ENCODE assay signal across 15 cellular contexts in genomic region chr1:222769181-222769580, GRCh38. TPM values are rescaled to one million over a fixed set of nuclear protein-coding genes. Genes with fewer than 3 reads are reported as not detected.
DNase-seq lines count a peak whose midpoint lies in the region; ATAC-seq and TF ChIP-seq lines count a peak whose summit lies in the region.
"Had no signal": no experiment of that assay in that cellular context is flagged by ENCODE, and none has a peak within 500 bp of the region (broad histone marks: within the 10 kb centered on the region; RNA-seq: fewer than 3 reads in every experiment).

No MANE protein-coding gene starts in this region.

- H2BK15ac ChIP-seq in mesenchymal stem cell (ENCODE audit: low read depth, poor library complexity, severe bottlenecking), result no peak overlapping the region

- no peak for ATAC-seq in GM18873 (IDR thresholded peaks at IDR 0.05; ENCODE audit: low FRiP score, unreplicated experiment)
- no peak for ATAC-seq in GM21576 (IDR thresholded peaks at IDR 0.05; ENCODE audit: unreplicated experiment)
- ATAC-seq: activated CD4-positive, alpha-beta T cell treated with anti-CD3 and anti-CD28 coated beads for 36 hours; mucosa of descending colon had no signal

- H4K8ac ChIP-seq in mesenchymal stem cell (ENCODE audit: low read length), result no peak overlapping the region

- H2BK5ac ChIP-seq in mesenchymal stem cell (ENCODE audit: low read depth, low read length, poor library complexity, severe bottlenecking), result no peak overlapping the region

- no peak overlapping the region for H3K4me3 ChIP-seq in HFF-Myc (replicated peaks; ENCODE audit: low read depth, low read length)
- H3K4me3 ChIP-seq in mesenchymal stem cell (ENCODE audit: insufficient read depth in 1 of 2, low read depth in 1 of 2, low read length in 2 of 2), result no peak overlapping the region
- H3K4me3 ChIP-seq: esophagus squamous epithelium, mucosa of descending colon, prostate gland had no signal

- H3K4me2 ChIP-seq in mesenchymal stem cell (ENCODE audit: low read length, poor library complexity, severe bottlenecking), result peak overlapping the region; percentile 9

- no peak overlapping the region for H3K4ac ChIP-seq in mesenchymal stem cell (ENCODE audit: low read depth in 1 of 2, low read length in 2 of 2)

- H3K9me3 ChIP-seq in mesenchymal stem cell (ENCODE audit: control insufficient read depth, low read length), result peaks cover 8% of the 10 kb centered on the region
- H3K9me3 ChIP-seq: prostate gland had no signal

- H3K79me1 ChIP-seq in mesenchymal stem cell (replicated peaks; ENCODE audit: low read length, poor library complexity, severe bottlenecking), result no peaks in the 10 kb centered on the region

- no peaks in the 10 kb centered on the region for H3K27me3 ChIP-seq in mesenchymal stem cell (ENCODE audit: control insufficient read depth in 1 of 2, insufficient read depth in 1 of 2, low read length in 2 of 2)
- H3K27me3 ChIP-seq: esophagus squamous epithelium had no signal

- DNase-seq in DMS53 (lab: John Stamatoyannopoulos, UW) (peak; percentile 73), HFF-Myc (ENCODE audit: extremely low read depth, low read depth) (no peak), RKO (ENCODE audit: low spot score) (peak; percentile 20), mesenchymal stem cell (no peak), NCI-H2196 (lab: John Stamatoyannopoulos, UW; ENCODE audit: unreplicated experiment) (no peak)
- DNase-seq: activated CD4-positive, alpha-beta T cell treated with anti-CD3 and anti-CD28 coated beads for 36 hours; esophagus squamous epithelium; mucosa of descending colon; NCI-H1048; NCI-H446 treated with DMSO at 0.1 percent for 48 hours; stimulated activated CD4-positive, alpha-beta T cell treated with anti-CD3 and anti-CD28 coated beads, Interleukin-4, amount 100 ng/mL, for 4 hours had no signal

- no peaks in the 10 kb centered on the region for H3K4me1 ChIP-seq in mesenchymal stem cell (ENCODE audit: control insufficient read depth, insufficient read depth, low read depth, low read length)
- H3K4me1 ChIP-seq: Caco-2, prostate gland had no signal

- no peak overlapping the region for H2AK5ac ChIP-seq in mesenchymal stem cell (ENCODE audit: low read length, severe bottlenecking)

- H3K18ac ChIP-seq in mesenchymal stem cell (ENCODE audit: low read depth in 1 of 2, low read length in 2 of 2), result no peak overlapping the region

- H3K14ac ChIP-seq in mesenchymal stem cell (ENCODE audit: low read length in 2 of 2), result no peak overlapping the region

- no peaks in the 10 kb centered on the region for H3K36me3 ChIP-seq in mesenchymal stem cell (ENCODE audit: control insufficient read depth in 1 of 2, insufficient read depth in 2 of 2, low read depth in 1 of 2, low read length in 2 of 2)
- H3K36me3 ChIP-seq: esophagus squamous epithelium, prostate gland had no signal

- H3K23ac ChIP-seq in mesenchymal stem cell (ENCODE audit: low read length in 2 of 2), result no peak overlapping the region

- peak; percentile 32 for TF ChIP-seq CTCF in HFF-Myc (IDR thresholded peaks at IDR 0.05; ENCODE audit: low read depth, low read length, missing control alignments)

- no peak overlapping the region for H4K91ac ChIP-seq in mesenchymal stem cell (ENCODE audit: low read length)

- WGBS in mesenchymal stem cell, result no CpG with 5 or more reads among the region's 1 CpG

- H2BK120ac ChIP-seq in mesenchymal stem cell (ENCODE audit: low read depth, low read length), result no peak overlapping the region

- H3K27ac ChIP-seq in mesenchymal stem cell (ENCODE audit: low read length, poor library complexity, severe bottlenecking), result no peak overlapping the region
- H3K27ac ChIP-seq: esophagus squamous epithelium, prostate gland had no signal

- H2BK12ac ChIP-seq in mesenchymal stem cell (ENCODE audit: low read length in 2 of 2), result no peak overlapping the region

- H3K9ac ChIP-seq in mesenchymal stem cell (ENCODE audit: low read length), result no peak overlapping the region

- no peak overlapping the region for H2AFZ ChIP-seq in mesenchymal stem cell (ENCODE audit: low read depth, low read length)

RNA-seq across cellular contexts. Expression of gene FAM177B, which starts 32.2 kb away (rescaled TPM):
- not detected for polyA plus RNA-seq in mesenchymal stem cell (2013, experiment 1 of 2)
- not detected for polyA plus RNA-seq in mesenchymal stem cell (2013, experiment 2 of 2)

RNA-seq across cellular contexts. Expression of gene DISP1, which starts 45.7 kb away (rescaled TPM):
- 2.6 TPM for polyA plus RNA-seq in mesenchymal stem cell (2013, experiment 1 of 2)
- 2.5 TPM for polyA plus RNA-seq in mesenchymal stem cell (2013, experiment 2 of 2)

RNA-seq across cellular contexts. Expression of gene BROX, which starts 56.8 kb away (rescaled TPM):
- polyA plus RNA-seq in mesenchymal stem cell (2013, experiment 1 of 2), result 20.9 TPM
- 20.7 TPM for polyA plus RNA-seq in mesenchymal stem cell (2013, experiment 2 of 2)

RNA-seq across cellular contexts. Expression of gene AIDA, which starts 56.9 kb away (rescaled TPM):
- polyA plus RNA-seq in mesenchymal stem cell (2013, experiment 1 of 2), result 72.0 TPM
- 73.7 TPM for polyA plus RNA-seq in mesenchymal stem cell (2013, experiment 2 of 2)

Comparison
In these comparisons a context has a peak if more than half of its experiments do, and no peak if none do; other contexts are left out.
1. DNase-seq: peak in DMS53 (single experiment) and RKO (single experiment); none in HFF-Myc (single experiment), mesenchymal stem cell (single experiment) and NCI-H2196 (single experiment).